Comparison of ENCODE assay signal across 13 cellular contexts in the genomic region with DNA sequence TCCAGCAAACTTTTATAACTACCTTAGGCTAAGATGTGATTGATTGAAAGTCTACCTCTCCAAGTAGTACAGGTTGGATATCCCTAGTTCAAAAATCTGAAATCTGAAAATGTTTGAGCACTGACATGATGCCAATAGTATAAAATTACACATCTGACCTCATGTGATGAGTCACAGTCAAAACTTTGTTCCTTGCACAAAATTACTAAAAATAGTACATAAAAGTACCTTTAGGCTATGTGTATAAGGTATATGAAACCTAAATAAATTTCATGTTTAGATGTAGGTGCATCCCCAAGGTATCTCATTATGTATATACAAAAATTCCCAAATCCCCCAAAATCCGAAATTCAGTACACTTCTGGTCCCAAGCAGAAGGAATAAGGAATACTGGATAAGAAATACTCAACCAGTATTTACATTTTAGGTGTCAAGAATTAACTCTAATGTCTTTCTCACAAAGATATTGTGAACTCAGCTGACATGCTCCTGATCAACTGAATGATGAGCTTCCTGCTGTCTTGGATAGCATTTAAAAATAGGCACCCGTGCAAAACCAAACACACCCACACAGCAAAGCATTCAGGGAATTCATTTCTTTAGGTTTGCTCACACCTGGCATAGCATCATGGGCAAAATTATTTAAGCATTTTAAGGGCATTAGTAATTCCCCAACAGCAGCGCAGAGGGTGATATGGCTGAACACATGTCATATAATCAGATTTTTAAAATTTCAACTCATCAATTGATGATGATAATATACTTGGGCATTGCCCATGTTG.
"Had no signal": no experiment of that assay in that cellular context is flagged by ENCODE, and none has a peak within 500 bp of the region (broad histone marks: within the 10 kb centered on the region; RNA-seq: fewer than 3 reads in every experiment).

No MANE protein-coding gene starts in this region.

- H3K4me3 ChIP-seq: dorsolateral prefrontal cortex, transverse colon had no signal

- H3K27ac ChIP-seq: brain microvascular endothelial cell, dorsolateral prefrontal cortex, neutrophil, transverse colon had no signal

- H3K4me1 ChIP-seq: transverse colon had no signal

- DNase-seq: activated CD4-positive, alpha-beta T cell treated with anti-CD3 and anti-CD28 coated beads, Interleukin-2, amount 10 ng/mL, durations not matched to agents 24 days and 14 days; activated naive CD4-positive, alpha-beta T cell treated with anti-CD3 and anti-CD28 coated beads, Interleukin-2, amount 50 U/mL, for 16 hours; brain microvascular endothelial cell; dorsolateral prefrontal cortex; foreskin melanocyte; naive thymus-derived CD4-positive, alpha-beta T cell; posterior cingulate gyrus; stimulated activated naive CD4-positive, alpha-beta T cell; substantia nigra; transverse colon had no signal

- H3K36me3 ChIP-seq: brain microvascular endothelial cell, neutrophil, transverse colon had no signal

- H3K9me3 ChIP-seq: neutrophil, transverse colon had no signal

- H3K27me3 ChIP-seq: brain microvascular endothelial cell, neutrophil, transverse colon had no signal

- ATAC-seq: esophagus mucosa; naive thymus-derived CD4-positive, alpha-beta T cell; WTC11 had no signal
